Comparison of ENCODE assay signal across 23 cellular contexts in the genomic region with DNA sequence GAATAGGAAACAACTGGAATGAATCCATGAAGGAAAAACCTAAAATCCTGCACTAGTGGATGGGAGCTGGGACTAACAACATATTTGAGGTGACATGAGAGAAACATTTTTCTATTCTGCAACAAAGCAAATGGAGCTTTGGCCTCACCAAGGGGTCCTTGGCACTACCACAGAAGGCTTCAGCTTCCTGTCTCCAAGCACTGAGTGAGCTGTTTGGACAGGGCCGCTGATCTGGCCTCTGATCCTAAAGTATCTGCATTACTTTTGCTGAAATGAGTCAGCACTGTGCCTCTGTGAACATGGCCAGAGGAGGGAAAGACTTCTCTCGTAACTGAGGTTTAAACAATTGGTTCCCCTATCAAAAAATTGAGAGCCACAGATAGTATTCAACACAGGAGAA.
A peak's percentile ranks its signal among the peaks of the same experiment; 100 is the strongest.
DNase-seq lines count a peak whose midpoint lies in the region; ATAC-seq and TF ChIP-seq lines count a peak whose summit lies in the region.
"Had no signal": no experiment of that assay in that cellular context is flagged by ENCODE, and none has a peak within 500 bp of the region (broad histone marks: within the 10 kb centered on the region; RNA-seq: fewer than 3 reads in every experiment).

No MANE protein-coding gene starts in this region.

- no peak for ATAC-seq in GM21390 (IDR thresholded peaks at IDR 0.05; ENCODE audit: unreplicated experiment)
- no peak for ATAC-seq in GM21619 (IDR thresholded peaks at IDR 0.05; ENCODE audit: unreplicated experiment)
- ATAC-seq: activated naive CD8-positive, alpha-beta T cell treated with anti-CD3 and anti-CD28 coated beads, Interleukin-2, amount 50 U/mL, for 24 hours; left cardiac atrium; natural killer cell; Right ventricle myocardium inferior had no signal

- H3K36me3 ChIP-seq in Loucy (ENCODE audit: insufficient read depth, low read length): no peaks in the 10 kb centered on the region
- H3K36me3 ChIP-seq: upper lobe of left lung had no signal

- H3K9me2 ChIP-seq in Loucy (replicated peaks; ENCODE audit: low read depth, low read length): no peaks in the 10 kb centered on the region

- H3K4me3 ChIP-seq in Loucy (ENCODE audit: low read length, poor library complexity, severe bottlenecking) (peak overlapping the region; percentile 43), fibroblast of pulmonary artery (replicated peaks; ENCODE audit: low read depth, low read length) (no peak overlapping the region)
- H3K4me3 ChIP-seq: upper lobe of left lung had no signal

- no peaks in the 10 kb centered on the region for H3K4me1 Mint-ChIP-seq in activated naive CD4-positive, alpha-beta T cell treated with anti-CD3 and anti-CD28 coated beads, Interleukin-2, amount 10 ng/mL, durations not matched to agents 7 days and 5 days
- H3K4me1 Mint-ChIP-seq: activated naive CD8-positive, alpha-beta T cell treated with anti-CD3 and anti-CD28 coated beads, Interleukin-2, amount 50 U/mL, for 24 hours; natural killer cell had no signal

- no peaks in the 10 kb centered on the region for H3K9me3 Mint-ChIP-seq in activated naive CD4-positive, alpha-beta T cell treated with anti-CD3 and anti-CD28 coated beads, Interleukin-2, amount 10 ng/mL, durations not matched to agents 7 days and 5 days
- H3K9me3 Mint-ChIP-seq: activated naive CD8-positive, alpha-beta T cell treated with anti-CD3 and anti-CD28 coated beads, Interleukin-2, amount 50 U/mL, for 24 hours had no signal

- H3K9ac ChIP-seq in Loucy (ENCODE audit: low read depth, low read length, poor library complexity, severe bottlenecking): peak overlapping the region; percentile 56

- H3K4me3 Mint-ChIP-seq in activated naive CD4-positive, alpha-beta T cell treated with anti-CD3 and anti-CD28 coated beads, Interleukin-2, amount 10 ng/mL, durations not matched to agents 7 days and 5 days: no peak overlapping the region
- H3K4me3 Mint-ChIP-seq: activated naive CD8-positive, alpha-beta T cell treated with anti-CD3 and anti-CD28 coated beads, Interleukin-2, amount 50 U/mL, for 24 hours; natural killer cell had no signal

- TF ChIP-seq CTCF in Loucy (conservative IDR thresholded peaks at IDR 0.05; ENCODE audit: low read length) (no peak), fibroblast of pulmonary artery (IDR thresholded peaks at IDR 0.05; ENCODE audit: low read length, missing control alignments) (no peak)

- CTCF ChIA-PET in activated naive CD4-positive, alpha-beta T cell treated with anti-CD3 and anti-CD28 coated beads, Interleukin-2, amount 10 ng/mL, durations not matched to agents 7 days and 5 days (lab: Charles Lee): no interaction called here

- H3K36me3 Mint-ChIP-seq in activated naive CD4-positive, alpha-beta T cell treated with anti-CD3 and anti-CD28 coated beads, Interleukin-2, amount 10 ng/mL, durations not matched to agents 7 days and 5 days: no peaks in the 10 kb centered on the region
- H3K36me3 Mint-ChIP-seq: natural killer cell had no signal

- no peaks in the 10 kb centered on the region for H3F3A ChIP-seq in Loucy (ENCODE audit: low read depth)

- H3K79me2 ChIP-seq in Loucy (ENCODE audit: insufficient read depth, low read length): peaks cover 12% of the 10 kb centered on the region; the same call in 1 of the 2 replicates

- H3K27me3 Mint-ChIP-seq in activated naive CD4-positive, alpha-beta T cell treated with anti-CD3 and anti-CD28 coated beads, Interleukin-2, amount 10 ng/mL, durations not matched to agents 7 days and 5 days: no peaks in the 10 kb centered on the region

- H3K27me3 ChIP-seq in Loucy (ENCODE audit: insufficient read depth, low read length, poor library complexity, severe bottlenecking): no peaks in the 10 kb centered on the region
- H3K27me3 ChIP-seq: upper lobe of left lung had no signal

- peak overlapping the region; percentile 44 for H3K27ac ChIP-seq in angular gyrus (ENCODE audit: low read depth, low read length)
- H3K27ac ChIP-seq: HL-60, upper lobe of left lung had no signal

- H3K9me3 ChIP-seq in Loucy (ENCODE audit: insufficient read depth, low read depth, low read length): no peaks in the 10 kb centered on the region
- H3K9me3 ChIP-seq: upper lobe of left lung had no signal

- peak overlapping the region; percentile 9; the same call in 1 of the 2 replicates for H2AFZ ChIP-seq in Loucy (ENCODE audit: low read length)

- H3K4me2 ChIP-seq in Loucy (ENCODE audit: low read depth, low read length, poor library complexity, severe bottlenecking): peak overlapping the region; percentile 35

- H3K27ac Mint-ChIP-seq in activated naive CD4-positive, alpha-beta T cell treated with anti-CD3 and anti-CD28 coated beads, Interleukin-2, amount 10 ng/mL, durations not matched to agents 7 days and 5 days: no peak overlapping the region
- H3K27ac Mint-ChIP-seq: activated naive CD8-positive, alpha-beta T cell treated with anti-CD3 and anti-CD28 coated beads, Interleukin-2, amount 50 U/mL, for 24 hours; natural killer cell had no signal

- peaks cover 71% of the 10 kb centered on the region for H3K4me1 ChIP-seq in Loucy (ENCODE audit: insufficient read depth, low read length, poor library complexity, severe bottlenecking)
- H3K4me1 ChIP-seq: upper lobe of left lung had no signal

- DNase-seq in fibroblast of pulmonary artery (ENCODE audit: low read depth) (peak; percentile 42), smooth muscle cell of the brain vasculature (ENCODE audit: low read depth, low spot score) (peak; percentile 67), globus pallidus (ENCODE audit: low spot score) (no peak)
- DNase-seq in activated naive CD4-positive, alpha-beta T cell treated with anti-CD3 and anti-CD28 coated beads, Interleukin-2, amount 10 ng/mL, durations not matched to agents 7 days and 5 days: no peak
- DNase-seq: activated CD4-positive, alpha-beta T cell treated with anti-CD3 and anti-CD28 coated beads, Interleukin-2, amount 50 U/mL, for 1 hour; activated CD8-positive, alpha-beta memory T cell treated with anti-CD3 and anti-CD28 coated beads, Interleukin-2, amount 50 U/mL, for 4 hours; activated effector memory CD4-positive, alpha-beta T cell treated with Interleukin-2 at 50 U/mL for 16 hours; activated naive CD8-positive, alpha-beta T cell treated with anti-CD3 and anti-CD28 coated beads, Interleukin-2, amount 50 U/mL, for 24 hours; central memory CD4-positive, alpha-beta T cell; effector CD4-positive, alpha-beta T cell; left cardiac atrium; natural killer cell; NCI-H146; NCI-H2171; NCI-H69; stimulated activated CD4-positive, alpha-beta T cell treated with anti-CD3 and anti-CD28 coated beads, Interleukin-4, amount 100 ng/mL, for 1 hour; upper lobe of left lung had no signal

- no peaks in the 10 kb centered on the region for H4K20me1 ChIP-seq in Loucy (ENCODE audit: insufficient read depth, low read length, poor library complexity, severe bottlenecking)

Comparison
In these comparisons a context has a peak if more than half of its experiments do, and no peak if none do; other contexts are left out.
1. DNase-seq: peak in fibroblast of pulmonary artery (single experiment) and smooth muscle cell of the brain vasculature (single experiment); none in globus pallidus (single experiment) and activated naive CD4-positive, alpha-beta T cell treated with anti-CD3 and anti-CD28 coated beads, Interleukin-2, amount 10 ng/mL, durations not matched to agents 7 days and 5 days (single experiment).